In genomic region chr2:79155826-79156476, GRCh38 we compare ENCODE assay signal across 10 cellular contexts. TPM values are rescaled to one million over a fixed set of nuclear protein-coding genes. Genes with fewer than 3 reads are reported as not detected.
"Had no signal": no experiment of that assay in that cellular context is flagged by ENCODE, and none has a peak within 500 bp of the region (broad histone marks: within the 10 kb centered on the region; RNA-seq: fewer than 3 reads in every experiment).

No MANE protein-coding gene starts in this region.

- H3K4me3 ChIP-seq: GM23248 had no signal

- FAIRE-seq: HepG2 had no signal

- H3K27ac ChIP-seq: GM23248, HL-60 had no signal

- H3K27me3 Mint-ChIP-seq: IgD-negative memory B cell had no signal

- DNase-seq: GM23248, GOT3, H7, HCEC 1CT, KBM-7 had no signal

- H3K4me1 Mint-ChIP-seq: IgD-negative memory B cell had no signal

- ATAC-seq: HepG2 had no signal

- H3K4me3 Mint-ChIP-seq: IgD-negative memory B cell had no signal

- H3K36me3 Mint-ChIP-seq: IgD-negative memory B cell had no signal

- H3K27ac Mint-ChIP-seq: IgD-negative memory B cell had no signal

- H3K9ac ChIP-seq: GM23248 had no signal

RNA-seq across cellular contexts. Expression of gene REG3A, which starts 3.6 kb away (rescaled TPM):
- total RNA-seq: GM23248, H4, H7, HepG2, HT1080 had no signal
- polyA plus RNA-seq: GM23248, IgD-negative memory B cell had no signal

RNA-seq across cellular contexts. Expression of gene REG1A, which starts 35.7 kb away (rescaled TPM):
- total RNA-seq: GM23248, HepG2, HT1080 had no signal
- polyA plus RNA-seq: GM23248, HepG2, IgD-negative memory B cell had no signal
